8 cellular contexts compared by ENCODE assay signal in genomic region chr11:115334932-115335788, GRCh38.
A peak's percentile ranks its signal among the peaks of the same experiment; 100 is the strongest.
DNase-seq lines count a peak whose midpoint lies in the region; ATAC-seq, FAIRE-seq and TF ChIP-seq lines count a peak whose summit lies in the region.

No MANE protein-coding gene starts in this region.

- H3K27ac ChIP-seq in HEK293 (ENCODE audit: extremely low read depth, low read depth, low read length) (no peak overlapping the region), tibial artery (no peak overlapping the region)

- no peak for TF ChIP-seq CTCF in HEK293 (tag by site-specific recombination; IDR thresholded peaks at IDR 0.05)
- TF ChIP-seq CTCF in tibial artery (IDR thresholded peaks at IDR 0.05), result peak; percentile 58 to 64

- DNase-seq in AG20443 (ENCODE audit: low spot score) (peak; percentile 39), RPMI8226 (peak; percentile 35), frontal cortex (ENCODE audit: low spot score in 2 of 2) (no peak), tibial artery (no peak), OCI-M2 (lab: John Stamatoyannopoulos, UW; ENCODE audit: unreplicated experiment) (no peak), SIG-M5 treated with dmso at 0.1 percent for 504 hours (lab: John Stamatoyannopoulos, UW; ENCODE audit: unreplicated experiment) (no peak)

- H3K4me1 ChIP-seq in HEK293 (ENCODE audit: control insufficient read depth, insufficient read depth, low read length), result no peaks in the 10 kb centered on the region
- no peaks in the 10 kb centered on the region for H3K4me1 ChIP-seq in tibial artery

- no peak for ATAC-seq in HG03342 (IDR thresholded peaks at IDR 0.05; ENCODE audit: unreplicated experiment)

- H3K27me3 ChIP-seq in tibial artery, result peaks cover 0 to 2% of the 10 kb centered on the region in 2 donors

- FAIRE-seq in frontal cortex (lab: Jason Lieb, UNC), result peak; percentile 95

- H3K36me3 ChIP-seq in HEK293 (ENCODE audit: control insufficient read depth in 2 of 2, insufficient read depth in 1 of 2, low read length in 2 of 2), result peaks cover 0 to 3% of the 10 kb centered on the region in 2 experiments; a peak in 1 of 3 replicates
- H3K36me3 ChIP-seq in tibial artery, result no peaks in the 10 kb centered on the region

- CTCF ChIA-PET in HEK293 (lab: Yijun Ruan, JAX), result interaction anchor here (0.6 to 3.0 kb wide), 15 partner anchors 10 to 738 kb away, joined by 3 to 27 read pairs (median 4); no protein-coding TSS in a partner anchor

- H3K4me3 ChIP-seq in HEK293 (ENCODE audit: low read depth, low read length) (no peak overlapping the region), tibial artery (no peak overlapping the region)

- intact Hi-C loops in tibial artery (cut with DNase I; ENCODE audit: low total_unique reads), result loop anchor here (5.0 kb wide), 1 partner anchor 167 kb away; the partner anchor contains the start of gene CADM1

- no peaks in the 10 kb centered on the region for H3K9me3 ChIP-seq in HEK293 (ENCODE audit: control insufficient read depth, insufficient read depth, low read depth, low read length)
- H3K9me3 ChIP-seq in tibial artery, result no peaks in the 10 kb centered on the region

- POLR2A ChIA-PET in HEK293 (lab: Yijun Ruan, JAX), result interaction anchor here (1.0 kb wide), 1 partner anchor 169 kb away, joined by 4 read pairs; the partner anchor contains the start of gene CADM1

TF ChIP-seq in HEK293, 187 proteins besides CTCF, POLR2A, EP300 and RAD21:
- peak; percentile 36; the same call in 1 of the 2 replicates for TF ChIP-seq SCRT2 (tag by site-specific recombination; IDR thresholded peaks at IDR 0.05)
- peak; percentile 66 for TF ChIP-seq ZNF654 (tag by site-specific recombination; IDR thresholded peaks at IDR 0.05; ENCODE audit: low read depth)
- TF ChIP-seq SCRT1 (tag by site-specific recombination; IDR thresholded peaks at IDR 0.05; ENCODE audit: borderline replicate concordance), result peak; percentile 49
- peak; percentile 61 for TF ChIP-seq SETDB1 (IDR thresholded peaks at IDR 0.05; ENCODE audit: insufficient read length, low read length)
- no peak for TF ChIP-seq MEIS1 (CRISPR knock-in tag; IDR thresholded peaks at IDR 0.05; ENCODE audit: borderline replicate concordance)
- TF ChIP-seq TCF7L2 (IDR thresholded peaks at IDR 0.05; ENCODE audit: borderline replicate concordance, low read depth, low read length), result peak; percentile 17; the same call in 1 of the 2 replicates
- no peak for TF ChIP-seq ZNF660 (tag by site-specific recombination; IDR thresholded peaks at IDR 0.05)
- no peak for TF ChIP-seq HOXD13 (CRISPR knock-in tag; IDR thresholded peaks at IDR 0.05; ENCODE audit: borderline replicate concordance)
- TF ChIP-seq ZNF10 (tag by site-specific recombination; IDR thresholded peaks at IDR 0.05), result no peak
- no peak for TF ChIP-seq SP2 (tag by site-specific recombination; IDR thresholded peaks at IDR 0.05)
- no peak for TF ChIP-seq ZIC2 (tag by site-specific recombination; IDR thresholded peaks at IDR 0.05)

Comparison
In these comparisons a context has a peak if more than half of its experiments do, and no peak if none do; other contexts are left out.
1. DNase-seq: peak in AG20443 (single experiment) and RPMI8226 (single experiment); none in frontal cortex (0 of 2), tibial artery (0 of 2), OCI-M2 (single experiment) and SIG-M5 treated with dmso at 0.1 percent for 504 hours (single experiment).